22 cellular contexts compared by ENCODE assay signal in genomic region chr10:107614939-107615665, GRCh38.
DNase-seq lines count a peak whose midpoint lies in the region; FAIRE-seq and TF ChIP-seq lines count a peak whose summit lies in the region.
"Had no signal": no experiment of that assay in that cellular context is flagged by ENCODE, and none has a peak within 500 bp of the region (broad histone marks: within the 10 kb centered on the region; RNA-seq: fewer than 3 reads in every experiment).

No MANE protein-coding gene starts in this region.

- H3K27me3 Mint-ChIP-seq in astrocyte (ENCODE audit: low read depth, unreplicated experiment): no peaks in the 10 kb centered on the region
- H3K27me3 Mint-ChIP-seq: activated CD4-positive, alpha-beta T cell treated with anti-CD3 and anti-CD28 coated beads for 36 hours; progenitor cell of endocrine pancreas had no signal

- H3K36me3 Mint-ChIP-seq in astrocyte (ENCODE audit: low read depth, unreplicated experiment): no peaks in the 10 kb centered on the region
- H3K36me3 Mint-ChIP-seq: mesothelial cell of epicardium had no signal

- peak overlapping the region; percentile 36 for H3K4me2 ChIP-seq in astrocyte (ENCODE audit: low read length)

- FAIRE-seq in astrocyte (lab: Jason Lieb, UNC) (peak; percentile 45), GM19239 (lab: Jason Lieb, UNC) (no peak)

- no peak overlapping the region for H3K4me3 ChIP-seq in astrocyte (ENCODE audit: insufficient read depth, low read depth, low read length)
- H3K4me3 ChIP-seq: adrenal gland, esophagus squamous epithelium, SK-N-MC had no signal

- H3K9me3 Mint-ChIP-seq in astrocyte (ENCODE audit: unreplicated experiment): peaks cover 2% of the 10 kb centered on the region
- H3K9me3 Mint-ChIP-seq: mesothelial cell of epicardium had no signal

- DNase-seq in COR-L47 (lab: John Stamatoyannopoulos, UW): peak; percentile 47
- peak; percentile 81 for DNase-seq in LHCN-M2 (ENCODE audit: low read depth)
- DNase-seq in astrocyte (ENCODE audit: low read depth): peak; percentile 49
- DNase-seq in iris pigment epithelial cell (ENCODE audit: low read depth): peak; percentile 55
- DNase-seq in UCSD-AML1 (lab: John Stamatoyannopoulos, UW; ENCODE audit: unreplicated experiment): no peak
- no peak for DNase-seq in GM19239 (ENCODE audit: insufficient read length, low spot score)
- no peak for DNase-seq in GM13977 (ENCODE audit: low spot score)
- DNase-seq: activated CD4-positive, alpha-beta T cell treated with anti-CD3 and anti-CD28 coated beads for 36 hours; activated CD8-positive, alpha-beta memory T cell treated with anti-CD3 and anti-CD28 coated beads, Interleukin-2, amount 50 U/mL, for 4 hours; activated gamma-delta T cell; adrenal gland; BE2C; effector CD8-positive, alpha-beta T cell; esophagus squamous epithelium; left colon; NCI-H1694 treated with DMSO at 0.1 percent for 48 hours; OCI-M1; substantia nigra; T1000 had no signal

- no peak overlapping the region for H3K9ac ChIP-seq in astrocyte (ENCODE audit: low read length)

- no peaks in the 10 kb centered on the region for H3K27me3 ChIP-seq in astrocyte (ENCODE audit: insufficient read depth, low read length)
- H3K27me3 ChIP-seq: adrenal gland, BE2C, esophagus squamous epithelium had no signal

- H3K4me1 Mint-ChIP-seq in astrocyte (ENCODE audit: low read depth, unreplicated experiment): peaks cover 6% of the 10 kb centered on the region
- H3K4me1 Mint-ChIP-seq: activated CD4-positive, alpha-beta T cell treated with anti-CD3 and anti-CD28 coated beads for 36 hours; mesothelial cell of epicardium had no signal

- no peaks in the 10 kb centered on the region for H3K79me2 ChIP-seq in astrocyte (ENCODE audit: insufficient read depth, low read length)

- TF ChIP-seq CTCF in astrocyte (IDR thresholded peaks at IDR 0.05; ENCODE audit: insufficient read depth, low read depth, low read length) (no peak), GM13977 (IDR thresholded peaks at IDR 0.05; ENCODE audit: extremely low read depth, insufficient read depth, missing control alignments) (no peak)

- no peaks in the 10 kb centered on the region for H3K36me3 ChIP-seq in astrocyte (ENCODE audit: insufficient read depth, low read length)
- H3K36me3 ChIP-seq: adrenal gland, BE2C, esophagus squamous epithelium had no signal

- H3K4me1 ChIP-seq in astrocyte (ENCODE audit: insufficient read depth, low read length): no peaks in the 10 kb centered on the region
- H3K4me1 ChIP-seq: adrenal gland, esophagus squamous epithelium had no signal

- no peak overlapping the region for H3K27ac Mint-ChIP-seq in astrocyte (ENCODE audit: unreplicated experiment)
- H3K27ac Mint-ChIP-seq: activated CD4-positive, alpha-beta T cell treated with anti-CD3 and anti-CD28 coated beads for 36 hours; mesothelial cell of epicardium; progenitor cell of endocrine pancreas had no signal

- H3K9me3 ChIP-seq in astrocyte (ENCODE audit: insufficient read depth, low read depth, low read length): no peaks in the 10 kb centered on the region
- H3K9me3 ChIP-seq: adrenal gland, BE2C, esophagus squamous epithelium had no signal

- H3K27ac ChIP-seq in astrocyte (ENCODE audit: low read depth, low read length): no peak overlapping the region
- H3K27ac ChIP-seq: adrenal gland, esophagus squamous epithelium, SK-N-MC had no signal

- H4K20me1 ChIP-seq in astrocyte (ENCODE audit: insufficient read depth, low read length): no peaks in the 10 kb centered on the region

- no peak overlapping the region for H3K4me3 Mint-ChIP-seq in astrocyte (ENCODE audit: unreplicated experiment)
- H3K4me3 Mint-ChIP-seq: activated CD4-positive, alpha-beta T cell treated with anti-CD3 and anti-CD28 coated beads for 36 hours; mesothelial cell of epicardium had no signal

- H2AFZ ChIP-seq in astrocyte (ENCODE audit: low read depth, low read length): no peak overlapping the region

- in situ Hi-C loops in GM13977 (cut with MboI; ENCODE audit: low pct_unique_long_range_greater_than_20kb, low sequenced_read_pairs, unreplicated experiment): no loop called here

Comparison
In these comparisons a context has a peak if more than half of its experiments do, and no peak if none do; other contexts are left out.
1. DNase-seq: peak in COR-L47 (single experiment), LHCN-M2 (single experiment), astrocyte (single experiment) and iris pigment epithelial cell (single experiment); none in UCSD-AML1 (single experiment), GM19239 (single experiment) and GM13977 (single experiment).